In genomic region chr11:111514216-111515031, GRCh38 we compare ENCODE assay signal across 8 cellular contexts. TPM values are rescaled to one million over a fixed set of nuclear protein-coding genes. Genes with fewer than 3 reads are reported as not detected.
DNase-seq lines count a peak whose midpoint lies in the region; ATAC-seq and TF ChIP-seq lines count a peak whose summit lies in the region.

Gene HOATZ (plus strand): TSS chr11:111514778. CDS start chr11:111514785, 7 bp downstream.

- no TSS peak for BruUV-seq in MCF 10A (replicated peaks; lab: Mats Ljungman, UMichigan)

- H3K4me3 ChIP-seq in iPS DF 6.9 (ENCODE audit: low read length) (peak within 1 kb of the TSS; percentile 41; the same call in 1 of the 2 replicates), body of pancreas (no peak within 1 kb of the TSS)

- peaks cover 11% of the 10 kb centered on the region; the same call in 1 of the 2 replicates for H3K27me3 ChIP-seq in iPS DF 6.9 (ENCODE audit: control insufficient read depth, insufficient read depth, low read length)
- peaks cover 0 to 6% of the 10 kb centered on the region in 2 donors for H3K27me3 ChIP-seq in body of pancreas

- no peaks in the 10 kb centered on the region for H3K27me3 Mint-ChIP-seq in MCF 10A (ENCODE audit: insufficient read depth, unreplicated experiment)
- H3K27me3 Mint-ChIP-seq in activated T-helper 1 cell treated with anti-CD3 and anti-CD28 coated beads, Interleukin-12 subunit alpha, Interleukin-12 subunit beta, Interleukin-2, Interleukin-4 antibody, amounts not matched to agents 30 ng/mL and 10 ng/mL and 1 ng/mL, durations not matched to agents 14 hours and 24 hours and 36 hours (ENCODE audit: insufficient read depth): peaks cover 31% of the 10 kb centered on the region
- H3K27me3 Mint-ChIP-seq in stimulated activated naive CD8-positive, alpha-beta T cell treated with anti-CD3 and anti-CD28 coated beads, Interleukin-15, amount 100 ng/mL, for 72 hours: peaks cover 20% of the 10 kb centered on the region

- intact Hi-C loops in MCF 10A (cut with micrococcal nuclease): no loop called here
- intact Hi-C loops in activated T-helper 1 cell treated with anti-CD3 and anti-CD28 coated beads, Interleukin-12 subunit alpha, Interleukin-12 subunit beta, Interleukin-2, Interleukin-4 antibody, amounts not matched to agents 30 ng/mL and 10 ng/mL and 1 ng/mL, durations not matched to agents 14 hours and 24 hours and 36 hours (cut with micrococcal nuclease): loop anchor here (10.0 kb wide), 1 partner anchor 1540 kb away; no protein-coding TSS in a partner anchor
- intact Hi-C loops in body of pancreas (cut with DNase I): no loop called here

- no peak within 1 kb of the TSS for H3K4me3 Mint-ChIP-seq in MCF 10A (ENCODE audit: unreplicated experiment)
- peak within 1 kb of the TSS; percentile 55 for H3K4me3 Mint-ChIP-seq in activated T-helper 1 cell treated with anti-CD3 and anti-CD28 coated beads, Interleukin-12 subunit alpha, Interleukin-12 subunit beta, Interleukin-2, Interleukin-4 antibody, amounts not matched to agents 30 ng/mL and 10 ng/mL and 1 ng/mL, durations not matched to agents 14 hours and 24 hours and 36 hours
- peak within 1 kb of the TSS; percentile 75 to 84 for H3K4me3 Mint-ChIP-seq in stimulated activated naive CD8-positive, alpha-beta T cell treated with anti-CD3 and anti-CD28 coated beads, Interleukin-15, amount 100 ng/mL, for 72 hours

- no CpG with 5 or more reads among the region's 39 CpGs for WGBS in iPS DF 6.9 (ENCODE audit: insufficient coverage, insufficient read length)
- 18 to 31% methylated on average over 33 to 39 of the region's 39 CpGs for WGBS in body of pancreas, 2 donors

- POLR2A ChIA-PET in MCF 10A (lab: Yijun Ruan, JAX): interaction anchor here (0.5 to 0.9 kb wide), 2 partner anchors 17 to 31 kb away, joined by 3 to 4 read pairs; no protein-coding TSS in a partner anchor

- H3K27ac ChIP-seq in iPS DF 6.9 (ENCODE audit: low read length) (no peak within 1 kb of the TSS), body of pancreas (no peak within 1 kb of the TSS)

- H3K36me3 ChIP-seq in iPS DF 6.9 (ENCODE audit: control insufficient read depth, insufficient read depth, low read length) (no peaks in the 10 kb centered on the region), body of pancreas (replicated peaks in 1 of 2; ENCODE audit: insufficient read depth in 1 of 2, low read depth in 2 of 2) (no peaks in the 10 kb centered on the region)

- no peak for TF ChIP-seq CTCF in MCF 10A (IDR thresholded peaks at IDR 0.05; ENCODE audit: unreplicated experiment)
- no peak for TF ChIP-seq CTCF in body of pancreas (IDR thresholded peaks at IDR 0.05)

- in situ Hi-C loops in T47D (cut with HindIII; ENCODE audit: low pct_unique_long_range_greater_than_20kb, low sequenced_read_pairs): no loop called here

- peak; percentile 36 for ATAC-seq in stimulated activated naive CD8-positive, alpha-beta T cell treated with anti-CD3 and anti-CD28 coated beads, Interleukin-15, amount 100 ng/mL, for 72 hours
- ATAC-seq in body of pancreas (no peak), GM19328 (IDR thresholded peaks at IDR 0.05; ENCODE audit: unreplicated experiment) (no peak)

- H3K9me3 ChIP-seq in iPS DF 6.9 (ENCODE audit: control insufficient read depth, insufficient read depth, low read length): no peaks in the 10 kb centered on the region
- H3K9me3 ChIP-seq in body of pancreas: no peaks in the 10 kb centered on the region

- H3K27ac Mint-ChIP-seq in MCF 10A (ENCODE audit: low read depth, unreplicated experiment): no peak within 1 kb of the TSS
- peak within 1 kb of the TSS; percentile 29 for H3K27ac Mint-ChIP-seq in activated T-helper 1 cell treated with anti-CD3 and anti-CD28 coated beads, Interleukin-12 subunit alpha, Interleukin-12 subunit beta, Interleukin-2, Interleukin-4 antibody, amounts not matched to agents 30 ng/mL and 10 ng/mL and 1 ng/mL, durations not matched to agents 14 hours and 24 hours and 36 hours
- H3K27ac Mint-ChIP-seq in stimulated activated naive CD8-positive, alpha-beta T cell treated with anti-CD3 and anti-CD28 coated beads, Interleukin-15, amount 100 ng/mL, for 72 hours: no peak within 1 kb of the TSS

- DNase-seq in T47D (ENCODE audit: low read depth in 1 of 2, low spot score in 1 of 2) (peak; percentile 43 to 69), MCF 10A (ENCODE audit: unreplicated experiment) (no peak), iPS DF 6.9 (ENCODE audit: low read depth, low spot score) (no peak), body of pancreas (no peak), NCI-H2029 (lab: John Stamatoyannopoulos, UW) (no peak)
- no peak for DNase-seq in activated T-helper 1 cell treated with anti-CD3 and anti-CD28 coated beads, Interleukin-12 subunit alpha, Interleukin-12 subunit beta, Interleukin-2, Interleukin-4 antibody, amounts not matched to agents 30 ng/mL and 10 ng/mL and 1 ng/mL, durations not matched to agents 14 hours and 24 hours and 36 hours (ENCODE audit: low spot score)
- peak; percentile 34 to 52 for DNase-seq in stimulated activated naive CD8-positive, alpha-beta T cell treated with anti-CD3 and anti-CD28 coated beads, Interleukin-15, amount 100 ng/mL, for 72 hours

- no peaks in the 10 kb centered on the region for H3K36me3 Mint-ChIP-seq in MCF 10A (ENCODE audit: insufficient read depth, unreplicated experiment)
- H3K36me3 Mint-ChIP-seq in activated T-helper 1 cell treated with anti-CD3 and anti-CD28 coated beads, Interleukin-12 subunit alpha, Interleukin-12 subunit beta, Interleukin-2, Interleukin-4 antibody, amounts not matched to agents 30 ng/mL and 10 ng/mL and 1 ng/mL, durations not matched to agents 14 hours and 24 hours and 36 hours (ENCODE audit: low read depth): no peaks in the 10 kb centered on the region

- no peak for TF ChIP-seq POLR2A in body of pancreas (IDR thresholded peaks at IDR 0.05)

- H3K4me1 Mint-ChIP-seq in MCF 10A (ENCODE audit: insufficient read depth, unreplicated experiment): peaks cover 16% of the 10 kb centered on the region
- peaks cover 11% of the 10 kb centered on the region for H3K4me1 Mint-ChIP-seq in activated T-helper 1 cell treated with anti-CD3 and anti-CD28 coated beads, Interleukin-12 subunit alpha, Interleukin-12 subunit beta, Interleukin-2, Interleukin-4 antibody, amounts not matched to agents 30 ng/mL and 10 ng/mL and 1 ng/mL, durations not matched to agents 14 hours and 24 hours and 36 hours (ENCODE audit: low read depth)
- peaks cover 38% of the 10 kb centered on the region for H3K4me1 Mint-ChIP-seq in stimulated activated naive CD8-positive, alpha-beta T cell treated with anti-CD3 and anti-CD28 coated beads, Interleukin-15, amount 100 ng/mL, for 72 hours

- H3K4me1 ChIP-seq in iPS DF 6.9 (ENCODE audit: control insufficient read depth, insufficient read depth, low read length) (peaks cover 2% of the 10 kb centered on the region; the same call in 1 of the 2 replicates), body of pancreas (peaks cover 7% of the 10 kb centered on the region)

- CTCF ChIA-PET in MCF 10A (lab: Yijun Ruan, JAX): interaction anchor here (1.1 kb wide), 1 partner anchor 1080 kb away, joined by 3 read pairs; no protein-coding TSS in a partner anchor

- H3K9me3 Mint-ChIP-seq in MCF 10A (ENCODE audit: unreplicated experiment): no peaks in the 10 kb centered on the region
- no peaks in the 10 kb centered on the region for H3K9me3 Mint-ChIP-seq in activated T-helper 1 cell treated with anti-CD3 and anti-CD28 coated beads, Interleukin-12 subunit alpha, Interleukin-12 subunit beta, Interleukin-2, Interleukin-4 antibody, amounts not matched to agents 30 ng/mL and 10 ng/mL and 1 ng/mL, durations not matched to agents 14 hours and 24 hours and 36 hours
- no peaks in the 10 kb centered on the region for H3K9me3 Mint-ChIP-seq in stimulated activated naive CD8-positive, alpha-beta T cell treated with anti-CD3 and anti-CD28 coated beads, Interleukin-15, amount 100 ng/mL, for 72 hours

RNA-seq across cellular contexts. Expression of gene HOATZ, which starts in this region (rescaled TPM):
- total RNA-seq in MCF 10A (2022) (not detected in 2 replicates), body of pancreas (not detected)
- total RNA-seq in activated T-helper 1 cell treated with anti-CD3 and anti-CD28 coated beads, Interleukin-12 subunit alpha, Interleukin-12 subunit beta, Interleukin-2, Interleukin-4 antibody, amounts not matched to agents 30 ng/mL and 10 ng/mL and 1 ng/mL, durations not matched to agents 14 hours and 24 hours and 36 hours: not detected in 2 replicates

Comparison
In these comparisons a context has a peak if more than half of its experiments do, and no peak if none do; other contexts are left out.
1. DNase-seq: peak in T47D (2 of 2) and stimulated activated naive CD8-positive, alpha-beta T cell treated with anti-CD3 and anti-CD28 coated beads, Interleukin-15, amount 100 ng/mL, for 72 hours (2 of 2); none in MCF 10A (single experiment), activated T-helper 1 cell treated with anti-CD3 and anti-CD28 coated beads, Interleukin-12 subunit alpha, Interleukin-12 subunit beta, Interleukin-2, Interleukin-4 antibody, amounts not matched to agents 30 ng/mL and 10 ng/mL and 1 ng/mL, durations not matched to agents 14 hours and 24 hours and 36 hours (single experiment), iPS DF 6.9 (single experiment), body of pancreas (0 of 4) and NCI-H2029 (single experiment).